9 cellular contexts compared by ENCODE assay signal in the genomic region with DNA sequence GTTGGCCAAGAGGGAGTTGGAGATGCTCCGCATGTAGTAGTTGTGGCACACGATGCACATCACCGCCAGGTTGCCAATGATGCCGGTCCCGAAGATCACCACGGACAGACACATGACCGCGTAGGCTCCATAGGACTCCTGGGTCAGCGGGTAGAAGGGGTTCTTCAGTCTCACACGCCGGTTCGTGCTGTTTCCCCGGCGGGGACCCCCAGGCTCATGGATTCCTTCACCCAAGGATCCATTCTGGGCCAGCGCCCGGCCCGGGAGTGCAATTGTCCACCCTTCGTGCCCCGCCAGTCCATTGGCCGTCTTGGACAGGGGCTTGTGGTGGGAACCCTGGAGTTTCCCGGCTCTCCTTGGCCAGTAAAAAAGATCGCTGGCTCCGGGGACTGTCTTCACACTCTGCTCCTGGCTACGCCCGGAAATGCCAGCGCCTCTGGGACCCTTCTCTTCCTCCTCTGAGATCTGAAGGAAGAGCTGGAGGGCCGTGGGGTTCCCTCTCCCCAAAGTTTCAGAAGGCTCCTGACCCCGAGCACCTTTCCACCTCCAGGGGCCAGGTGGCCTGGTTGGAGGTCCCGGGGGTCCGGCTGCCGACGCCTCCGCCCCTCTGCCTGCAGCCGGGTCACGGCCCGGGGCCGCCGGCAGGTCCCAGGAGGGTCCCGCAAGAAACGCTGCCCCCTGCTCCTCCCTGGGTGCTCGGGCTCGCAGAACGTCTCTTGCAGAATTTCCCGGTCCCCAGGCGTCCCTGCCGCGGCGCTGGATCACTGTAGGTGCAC. TPM values are rescaled to one million over a fixed set of nuclear protein-coding genes. Genes with fewer than 3 reads are reported as not detected.
DNase-seq lines count a peak whose midpoint lies in the region; ATAC-seq, FAIRE-seq and TF ChIP-seq lines count a peak whose summit lies in the region.
"Had no signal": no experiment of that assay in that cellular context is flagged by ENCODE, and none has a peak within 500 bp of the region (broad histone marks: within the 10 kb centered on the region; RNA-seq: fewer than 3 reads in every experiment).

No MANE protein-coding gene starts in this region.

- TF ChIP-seq POLR2A in H54 (IDR thresholded peaks at IDR 0.05; ENCODE audit: low read depth, low read length) = no peak

- H3K4me3 ChIP-seq in iPS DF 6.9 (ENCODE audit: low read length) = peak overlapping the region; percentile 54; the same call in 1 of the 2 replicates
- peak overlapping the region; percentile 1 for H3K4me3 ChIP-seq in skeletal muscle cell (ENCODE audit: low read depth, low read length)
- H3K4me3 ChIP-seq: SJSA1 had no signal

- H3K27ac ChIP-seq in iPS DF 6.9 (ENCODE audit: low read length) = no peak overlapping the region
- H3K27ac ChIP-seq: SJSA1 had no signal

- FAIRE-seq in H54 (lab: Jason Lieb, UNC) = no peak

- no peaks in the 10 kb centered on the region for H3K9me3 ChIP-seq in iPS DF 6.9 (ENCODE audit: control insufficient read depth, insufficient read depth, low read length)

- peaks cover 12% of the 10 kb centered on the region for H3K4me1 Mint-ChIP-seq in activated T-helper 1 cell treated with anti-CD3 and anti-CD28 coated beads, Interleukin-12 subunit alpha, Interleukin-12 subunit beta, Interleukin-2, Interleukin-4 antibody, amounts not matched to agents 30 ng/mL and 10 ng/mL and 1 ng/mL, durations not matched to agents 14 hours and 24 hours and 36 hours (ENCODE audit: low read depth)

- H3K4me3 Mint-ChIP-seq in activated T-helper 1 cell treated with anti-CD3 and anti-CD28 coated beads, Interleukin-12 subunit alpha, Interleukin-12 subunit beta, Interleukin-2, Interleukin-4 antibody, amounts not matched to agents 30 ng/mL and 10 ng/mL and 1 ng/mL, durations not matched to agents 14 hours and 24 hours and 36 hours = peak overlapping the region; percentile 80

- peaks cover 9% of the 10 kb centered on the region; the same call in 1 of the 2 replicates for H3K27me3 ChIP-seq in iPS DF 6.9 (ENCODE audit: control insufficient read depth, insufficient read depth, low read length)

- no peaks in the 10 kb centered on the region for H3K36me3 Mint-ChIP-seq in activated T-helper 1 cell treated with anti-CD3 and anti-CD28 coated beads, Interleukin-12 subunit alpha, Interleukin-12 subunit beta, Interleukin-2, Interleukin-4 antibody, amounts not matched to agents 30 ng/mL and 10 ng/mL and 1 ng/mL, durations not matched to agents 14 hours and 24 hours and 36 hours (ENCODE audit: low read depth)

- no CpG with 5 or more reads among the region's 48 CpGs for WGBS in iPS DF 6.9 (ENCODE audit: insufficient coverage, insufficient read length)

- H3K27me3 Mint-ChIP-seq in activated T-helper 1 cell treated with anti-CD3 and anti-CD28 coated beads, Interleukin-12 subunit alpha, Interleukin-12 subunit beta, Interleukin-2, Interleukin-4 antibody, amounts not matched to agents 30 ng/mL and 10 ng/mL and 1 ng/mL, durations not matched to agents 14 hours and 24 hours and 36 hours (ENCODE audit: insufficient read depth) = peaks cover 57% of the 10 kb centered on the region

- intact Hi-C loops in activated T-helper 1 cell treated with anti-CD3 and anti-CD28 coated beads, Interleukin-12 subunit alpha, Interleukin-12 subunit beta, Interleukin-2, Interleukin-4 antibody, amounts not matched to agents 30 ng/mL and 10 ng/mL and 1 ng/mL, durations not matched to agents 14 hours and 24 hours and 36 hours (cut with micrococcal nuclease) = no loop called here

- no peak overlapping the region for H3K27ac Mint-ChIP-seq in activated T-helper 1 cell treated with anti-CD3 and anti-CD28 coated beads, Interleukin-12 subunit alpha, Interleukin-12 subunit beta, Interleukin-2, Interleukin-4 antibody, amounts not matched to agents 30 ng/mL and 10 ng/mL and 1 ng/mL, durations not matched to agents 14 hours and 24 hours and 36 hours

- no peaks in the 10 kb centered on the region; the same call in 1 of the 2 replicates for H3K4me1 ChIP-seq in iPS DF 6.9 (ENCODE audit: control insufficient read depth, insufficient read depth, low read length)

- ATAC-seq in GM21723 (IDR thresholded peaks at IDR 0.05; ENCODE audit: unreplicated experiment) = peak; percentile 11

- H3K9me3 Mint-ChIP-seq in activated T-helper 1 cell treated with anti-CD3 and anti-CD28 coated beads, Interleukin-12 subunit alpha, Interleukin-12 subunit beta, Interleukin-2, Interleukin-4 antibody, amounts not matched to agents 30 ng/mL and 10 ng/mL and 1 ng/mL, durations not matched to agents 14 hours and 24 hours and 36 hours = no peaks in the 10 kb centered on the region

- DNase-seq in activated T-helper 1 cell treated with anti-CD3 and anti-CD28 coated beads, Interleukin-12 subunit alpha, Interleukin-12 subunit beta, Interleukin-2, Interleukin-4 antibody, amounts not matched to agents 30 ng/mL and 10 ng/mL and 1 ng/mL, durations not matched to agents 14 hours and 24 hours and 36 hours (ENCODE audit: low spot score) = no peak
- DNase-seq in iPS DF 6.9 (ENCODE audit: low read depth, low spot score) (no peak), skeletal muscle cell (ENCODE audit: low read depth) (no peak), H54 (ENCODE audit: insufficient read length, low spot score) (no peak), NCI-H2196 (lab: John Stamatoyannopoulos, UW; ENCODE audit: unreplicated experiment) (no peak), COR-L47 (lab: John Stamatoyannopoulos, UW) (no peak)
- DNase-seq in activated CD4-positive, CD25-positive, alpha-beta regulatory T cell (lab: John Stamatoyannopoulos, UW) = no peak

- H3K36me3 ChIP-seq in iPS DF 6.9 (ENCODE audit: control insufficient read depth, insufficient read depth, low read length) = no peaks in the 10 kb centered on the region
- H3K36me3 ChIP-seq: SJSA1 had no signal

RNA-seq across cellular contexts. Expression of a gene that starts 1.3 kb away (rescaled TPM):
- total RNA-seq in activated T-helper 1 cell treated with anti-CD3 and anti-CD28 coated beads, Interleukin-12 subunit alpha, Interleukin-12 subunit beta, Interleukin-2, Interleukin-4 antibody, amounts not matched to agents 30 ng/mL and 10 ng/mL and 1 ng/mL, durations not matched to agents 14 hours and 24 hours and 36 hours = not detected in 2 replicates
- total RNA-seq: SJSA1 had no signal
